Comparison of ENCODE assay signal across 33 cellular contexts in the genomic region with DNA sequence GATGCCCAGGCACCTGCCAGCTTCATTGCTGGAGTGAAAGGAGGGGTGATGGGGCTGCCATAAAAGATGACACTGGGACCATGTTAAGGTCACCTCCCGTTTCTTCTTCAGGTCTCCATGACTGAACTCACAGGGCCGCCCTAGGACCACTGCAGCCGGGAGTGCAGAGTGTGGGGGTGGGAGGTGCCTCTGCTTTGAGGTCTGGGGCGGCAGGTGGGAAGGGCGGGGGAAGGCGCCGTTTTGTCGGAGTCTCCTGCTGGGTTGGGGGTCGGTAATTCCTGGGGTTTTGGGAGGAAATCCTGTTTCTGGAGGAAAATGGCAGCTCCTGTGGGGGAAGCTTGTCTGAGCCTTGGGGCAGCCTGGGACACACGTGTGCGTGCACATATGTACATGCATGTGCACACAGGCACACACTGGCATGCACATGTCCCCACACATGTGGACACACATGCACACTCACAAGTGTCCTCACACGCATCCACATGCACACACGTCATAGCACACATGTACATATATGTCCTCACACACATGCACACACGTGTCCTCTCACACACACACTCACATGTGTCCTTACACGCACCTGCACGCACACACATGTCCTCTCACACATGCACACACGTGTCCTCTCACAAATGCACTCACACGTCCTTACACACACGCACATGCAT.
"Had no signal": no experiment of that assay in that cellular context is flagged by ENCODE, and none has a peak within 500 bp of the region (broad histone marks: within the 10 kb centered on the region; RNA-seq: fewer than 3 reads in every experiment).

No MANE protein-coding gene starts in this region.

- H3K27ac Mint-ChIP-seq: activated CD4-positive, alpha-beta memory T cell treated with anti-CD3 and anti-CD28 coated beads, Interleukin-2, amount 10 ng/mL, durations not matched to agents 7 days and 5 days; activated CD4-positive, alpha-beta T cell treated with anti-CD3 and anti-CD28 coated beads, Interleukin-2, amount 10 ng/mL, durations not matched to agents 7 days and 5 days; activated naive CD8-positive, alpha-beta T cell; activated T-helper 17 cell treated with anti-CD3 and anti-CD28 coated beads, Interleukin-2, amount 50 U/mL, for 72 hours; natural killer cell treated with Interleukin-12 subunit alpha and Interleukin-12 subunit beta and Interleukin-15 and Interleukin-18, amount 100 ng/mL, for 72 hours; stimulated activated naive B cell treated with anti-CD40 and anti-IgM and Interleukin-4, amounts not matched to agents 10 μg/mL and 1 μg/mL and 100 μg/mL, for 72 hours; T-helper 1 cell treated with Interleukin-12 subunit alpha and Interleukin-12 subunit beta and Interleukin-4 antibody, amounts not matched to agents 30 μg/mL and 1 μg/mL, for 36 hours had no signal

- H3K27ac ChIP-seq: adrenal gland, body of pancreas, cardiac muscle cell, colonic mucosa, left ventricle myocardium inferior, ovary, prostate gland, stomach, tibial artery had no signal

- H3K4me1 Mint-ChIP-seq: activated CD4-positive, alpha-beta T cell treated with anti-CD3 and anti-CD28 coated beads, Interleukin-2, amount 10 ng/mL, durations not matched to agents 7 days and 5 days; activated T-helper 17 cell treated with anti-CD3 and anti-CD28 coated beads, Interleukin-2, amount 50 U/mL, for 72 hours had no signal

- DNase-seq: activated CD4-positive, alpha-beta memory T cell treated with anti-CD3 and anti-CD28 coated beads, Interleukin-2, amount 10 ng/mL, durations not matched to agents 7 days and 5 days; activated CD4-positive, alpha-beta T cell treated with anti-CD3 and anti-CD28 coated beads for 1 hour; activated CD4-positive, alpha-beta T cell treated with anti-CD3 and anti-CD28 coated beads, Interleukin-2, amount 10 ng/mL, durations not matched to agents 7 days and 5 days; activated naive CD4-positive, alpha-beta T cell treated with Interleukin-2 at 50 U/mL for 16 hours; activated T-cell treated with anti-CD3 and anti-CD28 coated beads, Interleukin-2, amount 50 U/mL, for 4 hours; adrenal gland; aorta; body of pancreas; cerebellar nuclear complex; colonic mucosa; effector memory CD4-positive, alpha-beta T cell; glutamatergic neuron; left ventricle myocardium inferior; ovary; retina; stimulated activated CD4-positive, alpha-beta T cell treated with anti-CD3 and anti-CD28 coated beads, Interleukin-15, amount 100 ng/mL, for 24 hours; stimulated activated CD4-positive, alpha-beta T cell treated with anti-CD3 and anti-CD28 coated beads, Interleukin-2, amount 100 ng/mL, for 24 hours; stimulated activated naive B cell treated with anti-CD40 and anti-IgM and Interleukin-4, amounts not matched to agents 10 μg/mL and 1 μg/mL and 100 μg/mL, for 72 hours; stomach; SW 1271; T-helper 9 cell; tibial artery had no signal

- H3K36me3 Mint-ChIP-seq: activated naive CD8-positive, alpha-beta T cell; natural killer cell treated with Interleukin-12 subunit alpha and Interleukin-12 subunit beta and Interleukin-15 and Interleukin-18, amount 100 ng/mL, for 72 hours; stimulated activated naive B cell treated with anti-CD40 and anti-IgM and Interleukin-4, amounts not matched to agents 10 μg/mL and 1 μg/mL and 100 μg/mL, for 72 hours had no signal

- H3K4me3 ChIP-seq: adrenal gland, body of pancreas, cardiac muscle cell, colonic mucosa, left ventricle myocardium inferior, mucosa of descending colon, ovary, prostate gland, smooth muscle cell, stomach, tibial artery had no signal

- FAIRE-seq: frontal cortex, islet of Langerhans, TTC549 had no signal

- H3K9me3 ChIP-seq: adrenal gland, body of pancreas, colonic mucosa, mucosa of descending colon, ovary, prostate gland had no signal

- H3K4me3 Mint-ChIP-seq: activated CD4-positive, alpha-beta memory T cell treated with anti-CD3 and anti-CD28 coated beads, Interleukin-2, amount 10 ng/mL, durations not matched to agents 7 days and 5 days; activated CD4-positive, alpha-beta T cell treated with anti-CD3 and anti-CD28 coated beads, Interleukin-2, amount 10 ng/mL, durations not matched to agents 7 days and 5 days; activated naive CD8-positive, alpha-beta T cell; activated T-cell treated with anti-CD3 and anti-CD28 coated beads, Interleukin-2, amount 50 U/mL, for 4 hours; activated T-helper 17 cell treated with anti-CD3 and anti-CD28 coated beads, Interleukin-2, amount 50 U/mL, for 72 hours; natural killer cell treated with Interleukin-12 subunit alpha and Interleukin-12 subunit beta and Interleukin-15 and Interleukin-18, amount 100 ng/mL, for 72 hours; stimulated activated naive B cell treated with anti-CD40 and anti-IgM and Interleukin-4, amounts not matched to agents 10 μg/mL and 1 μg/mL and 100 μg/mL, for 72 hours; T-helper 1 cell treated with Interleukin-12 subunit alpha and Interleukin-12 subunit beta and Interleukin-4 antibody, amounts not matched to agents 30 μg/mL and 1 μg/mL, for 36 hours had no signal

- H3K4me2 ChIP-seq: smooth muscle cell had no signal

- ATAC-seq: activated T-cell treated with anti-CD3 and anti-CD28 coated beads, Interleukin-2, amount 50 U/mL, for 4 hours; activated T-helper 17 cell treated with anti-CD3 and anti-CD28 coated beads, Interleukin-2, amount 50 U/mL, for 72 hours; body of pancreas; mucosa of descending colon; natural killer cell treated with Interleukin-12 subunit alpha and Interleukin-12 subunit beta and Interleukin-15 and Interleukin-18, amount 100 ng/mL, for 72 hours; stimulated activated naive B cell treated with anti-CD40 and anti-IgM and Interleukin-4, amounts not matched to agents 10 μg/mL and 1 μg/mL and 100 μg/mL, for 72 hours had no signal

- H3K36me3 ChIP-seq: adrenal gland, cardiac muscle cell, colonic mucosa, left ventricle myocardium inferior, ovary, prostate gland, stomach, tibial artery had no signal

- H3K27me3 ChIP-seq: adrenal gland, cardiac muscle cell, colonic mucosa, ovary, tibial artery had no signal

- H3K27me3 Mint-ChIP-seq: activated CD4-positive, alpha-beta memory T cell treated with anti-CD3 and anti-CD28 coated beads, Interleukin-2, amount 10 ng/mL, durations not matched to agents 7 days and 5 days; activated CD4-positive, alpha-beta T cell treated with anti-CD3 and anti-CD28 coated beads, Interleukin-2, amount 10 ng/mL, durations not matched to agents 7 days and 5 days had no signal

- H3K4me1 ChIP-seq: adrenal gland, body of pancreas, colonic mucosa, left ventricle myocardium inferior, prostate gland, stomach, tibial artery had no signal
